ENCODE assay signal across 1 cellular context in the genomic region with DNA sequence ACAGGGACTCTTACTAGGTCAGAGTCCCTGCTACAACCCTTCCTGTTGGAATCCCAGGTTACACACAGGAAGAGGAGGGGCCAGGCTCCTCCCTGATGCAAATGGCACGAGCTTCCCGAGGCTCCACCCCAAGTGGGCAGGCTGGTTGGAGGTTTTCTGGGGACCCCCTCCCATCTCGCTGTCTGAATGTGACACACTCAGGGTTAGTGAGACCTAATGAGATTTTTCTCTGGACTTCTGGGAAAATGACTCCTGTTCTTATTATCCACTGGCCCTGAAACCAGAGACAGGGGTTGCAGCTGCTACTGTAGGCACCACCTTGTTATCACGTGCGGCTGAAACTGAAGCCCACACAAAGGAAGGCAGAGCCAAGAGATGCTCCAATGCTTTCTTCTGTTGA.
TF ChIP-seq lines count a peak whose summit lies in the region.

No MANE protein-coding gene starts in this region.

TF ChIP-seq in GM23338, 12 proteins besides CTCF, POLR2A, EP300 and RAD21 (continued from another document):
- TF ChIP-seq REST (IDR thresholded peaks at IDR 0.05; ENCODE audit: unreplicated experiment) (no peak), ZNF331 (CRISPR knock-in tag; IDR thresholded peaks at IDR 0.05; ENCODE audit: low read depth) (no peak), NANOG (IDR thresholded peaks at IDR 0.05; ENCODE audit: borderline replicate concordance) (no peak), JUNB (IDR thresholded peaks at IDR 0.05; ENCODE audit: unreplicated experiment) (no peak), EZH2 (IDR thresholded peaks at IDR 0.05; ENCODE audit: low read depth, unreplicated experiment) (no peak), ZNF114 (CRISPR knock-in tag; IDR thresholded peaks at IDR 0.05) (no peak), ETS1 (IDR thresholded peaks at IDR 0.05) (no peak), STAT1 (IDR thresholded peaks at IDR 0.05; ENCODE audit: unreplicated experiment) (no peak), POLR2AphosphoS5 (IDR thresholded peaks at IDR 0.05; ENCODE audit: low read depth) (no peak)
TF ChIP-seq in GM23338: peak in this region for 0.
